Comparison of ENCODE assay signal across 1 cellular context in genomic region chr6:108835218-108835850, GRCh38.
TF ChIP-seq lines count a peak whose summit lies in the region.

No MANE protein-coding gene starts in this region.

TF ChIP-seq in WTC11, 78 proteins besides CTCF, POLR2A, EP300 and RAD21 (continued from another document):
- TF ChIP-seq, protein P1, sequence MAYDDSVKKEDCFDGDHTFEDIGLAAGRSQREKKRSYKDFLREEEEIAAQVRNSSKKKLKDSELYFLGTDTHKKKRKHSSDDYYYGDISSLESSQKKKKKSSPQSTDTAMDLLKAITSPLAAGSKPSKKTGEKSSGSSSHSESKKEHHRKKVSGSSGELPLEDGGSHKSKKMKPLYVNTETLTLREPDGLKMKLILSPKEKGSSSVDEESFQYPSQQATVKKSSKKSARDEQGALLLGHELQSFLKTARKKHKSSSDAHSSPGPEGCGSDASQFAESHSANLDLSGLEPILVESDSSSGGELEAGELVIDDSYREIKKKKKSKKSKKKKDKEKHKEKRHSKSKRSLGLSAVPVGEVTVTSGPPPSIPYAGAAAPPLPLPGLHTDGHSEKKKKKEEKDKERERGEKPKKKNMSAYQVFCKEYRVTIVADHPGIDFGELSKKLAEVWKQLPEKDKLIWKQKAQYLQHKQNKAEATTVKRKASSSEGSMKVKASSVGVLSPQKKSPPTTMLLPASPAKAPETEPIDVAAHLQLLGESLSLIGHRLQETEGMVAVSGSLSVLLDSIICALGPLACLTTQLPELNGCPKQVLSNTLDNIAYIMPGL (CRISPR knock-in tag; IDR thresholded peaks at IDR 0.05): no peak
- TF ChIP-seq SP1 (CRISPR knock-in tag; conservative IDR thresholded peaks at IDR 0.05): no peak
- no peak for TF ChIP-seq TEAD1 (CRISPR knock-in tag; IDR thresholded peaks at IDR 0.05)
- no peak for TF ChIP-seq HMGA2 (CRISPR knock-in tag; IDR thresholded peaks at IDR 0.05)
- no peak for TF ChIP-seq ZNF232 (CRISPR knock-in tag; IDR thresholded peaks at IDR 0.05)
- no peak for TF ChIP-seq E2F5 (CRISPR knock-in tag; IDR thresholded peaks at IDR 0.05)
- TF ChIP-seq NR2C2 (CRISPR knock-in tag; IDR thresholded peaks at IDR 0.05): no peak
- TF ChIP-seq, protein P2, sequence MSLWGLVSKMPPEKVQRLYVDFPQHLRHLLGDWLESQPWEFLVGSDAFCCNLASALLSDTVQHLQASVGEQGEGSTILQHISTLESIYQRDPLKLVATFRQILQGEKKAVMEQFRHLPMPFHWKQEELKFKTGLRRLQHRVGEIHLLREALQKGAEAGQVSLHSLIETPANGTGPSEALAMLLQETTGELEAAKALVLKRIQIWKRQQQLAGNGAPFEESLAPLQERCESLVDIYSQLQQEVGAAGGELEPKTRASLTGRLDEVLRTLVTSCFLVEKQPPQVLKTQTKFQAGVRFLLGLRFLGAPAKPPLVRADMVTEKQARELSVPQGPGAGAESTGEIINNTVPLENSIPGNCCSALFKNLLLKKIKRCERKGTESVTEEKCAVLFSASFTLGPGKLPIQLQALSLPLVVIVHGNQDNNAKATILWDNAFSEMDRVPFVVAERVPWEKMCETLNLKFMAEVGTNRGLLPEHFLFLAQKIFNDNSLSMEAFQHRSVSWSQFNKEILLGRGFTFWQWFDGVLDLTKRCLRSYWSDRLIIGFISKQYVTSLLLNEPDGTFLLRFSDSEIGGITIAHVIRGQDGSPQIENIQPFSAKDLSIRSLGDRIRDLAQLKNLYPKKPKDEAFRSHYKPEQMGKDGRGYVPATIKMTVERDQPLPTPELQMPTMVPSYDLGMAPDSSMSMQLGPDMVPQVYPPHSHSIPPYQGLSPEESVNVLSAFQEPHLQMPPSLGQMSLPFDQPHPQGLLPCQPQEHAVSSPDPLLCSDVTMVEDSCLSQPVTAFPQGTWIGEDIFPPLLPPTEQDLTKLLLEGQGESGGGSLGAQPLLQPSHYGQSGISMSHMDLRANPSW (CRISPR knock-in tag; conservative IDR thresholded peaks at IDR 0.05; ENCODE audit: low read depth): no peak
- no peak for TF ChIP-seq MYBL2 (CRISPR knock-in tag; IDR thresholded peaks at IDR 0.05)
- TF ChIP-seq CBFB (CRISPR knock-in tag; IDR thresholded peaks at IDR 0.05; ENCODE audit: low read depth): no peak
